Comparison of ENCODE assay signal across 18 cellular contexts in genomic region chr9:77838986-77839385, GRCh38.
"Had no signal": no experiment of that assay in that cellular context is flagged by ENCODE, and none has a peak within 500 bp of the region (broad histone marks: within the 10 kb centered on the region; RNA-seq: fewer than 3 reads in every experiment).

No MANE protein-coding gene starts in this region.

- H3K27ac ChIP-seq: cardiac muscle cell, psoas muscle, right lobe of liver, spleen had no signal

- ATAC-seq: activated CD4-positive, CD25-positive, alpha-beta regulatory T cell treated with anti-CD3 and anti-CD28 coated beads, Interleukin-2, amount 50 U/mL, for 24 hours; T-cell had no signal

- H3K4me3 ChIP-seq: cardiac muscle cell, esophagus squamous epithelium, psoas muscle, right lobe of liver, spleen, stomach, vagina had no signal

- DNase-seq: activated CD4-positive, alpha-beta T cell treated with anti-CD3 and anti-CD28 coated beads, Interleukin-2, amount 50 U/mL, for 1 hour; activated CD8-positive, alpha-beta memory T cell treated with anti-CD3 and anti-CD28 coated beads for 24 hours; activated gamma-delta T cell treated with Interleukin-2 at 50 U/mL for 16 hours; aorta; esophagus squamous epithelium; kidney glomerular epithelial cell; psoas muscle; right lobe of liver; spleen; stimulated activated CD4-positive, alpha-beta T cell treated with anti-CD3 and anti-CD28 coated beads, Interleukin-1b, Interleukin-23, amount 100 ng/mL, for 48 hours; stomach; T-cell; T1000 had no signal

- H3K36me3 ChIP-seq: cardiac muscle cell, esophagus squamous epithelium, right lobe of liver, spleen, stomach, vagina had no signal

- H3K4me3 Mint-ChIP-seq: activated naive CD8-positive, alpha-beta T cell; T-cell had no signal

- FAIRE-seq: colon had no signal

- H3K36me3 Mint-ChIP-seq: activated naive CD8-positive, alpha-beta T cell; T-cell had no signal

- H3K27me3 Mint-ChIP-seq: activated naive CD8-positive, alpha-beta T cell; T-cell had no signal

- H3K27me3 ChIP-seq: cardiac muscle cell, esophagus squamous epithelium, right lobe of liver, spleen, stomach, vagina had no signal

- H3K27ac Mint-ChIP-seq: activated naive CD8-positive, alpha-beta T cell; T-cell had no signal

- H3K9me3 Mint-ChIP-seq: T-cell had no signal

- H3K9me3 ChIP-seq: esophagus squamous epithelium, psoas muscle, right lobe of liver, spleen, stomach, vagina had no signal
